In genomic region chr11:128613300-128613995, GRCh38 we compare ENCODE assay signal across 24 cellular contexts.
"Had no signal": no experiment of that assay in that cellular context is flagged by ENCODE, and none has a peak within 500 bp of the region (broad histone marks: within the 10 kb centered on the region; RNA-seq: fewer than 3 reads in every experiment).

No MANE protein-coding gene starts in this region.

- DNase-seq: activated CD4-positive, alpha-beta T cell treated with anti-CD3 and anti-CD28 coated beads for 36 hours; activated CD8-positive, alpha-beta T cell treated with anti-CD3 and anti-CD28 coated beads, Interleukin-2, amount 10 ng/mL, durations not matched to agents 7 days and 5 days; activated gamma-delta T cell treated with Interleukin-2 at 50 U/mL for 16 hours; activated naive CD8-positive, alpha-beta T cell treated with anti-CD3 and anti-CD28 coated beads, Interleukin-2, amount 10 ng/mL, durations not matched to agents 7 days and 5 days; anterior cingulate cortex; brain microvascular endothelial cell; effector CD4-positive, alpha-beta T cell; foreskin keratinocyte; glutamatergic neuron; kidney glomerular epithelial cell; left ventricle myocardium superior; mesendoderm; nephron progenitor cell; right cardiac atrium; stimulated activated CD4-positive, alpha-beta T cell treated with anti-CD3 and anti-CD28 coated beads, Interleukin-4, amount 100 ng/mL, for 24 hours; stimulated activated naive CD8-positive, alpha-beta T cell treated with anti-CD3 and anti-CD28 coated beads, Interleukin-15, Interleukin-2, amounts not matched to agents 100 U/mL and 50 U/mL, for 24 hours; T-helper 1 cell; T1000; upper lobe of left lung had no signal

- H3K27ac Mint-ChIP-seq: activated CD4-positive, alpha-beta T cell treated with anti-CD3 and anti-CD28 coated beads for 36 hours; activated CD8-positive, alpha-beta T cell treated with anti-CD3 and anti-CD28 coated beads, Interleukin-2, amount 10 ng/mL, durations not matched to agents 7 days and 5 days; activated naive CD8-positive, alpha-beta T cell treated with anti-CD3 and anti-CD28 coated beads, Interleukin-2, amount 10 ng/mL, durations not matched to agents 7 days and 5 days; nephron progenitor cell; progenitor cell of endocrine pancreas had no signal

- H3K9me3 ChIP-seq: upper lobe of left lung had no signal

- ATAC-seq: activated CD4-positive, alpha-beta T cell treated with anti-CD3 and anti-CD28 coated beads for 36 hours; activated CD8-positive, alpha-beta T cell treated with anti-CD3 and anti-CD28 coated beads, Interleukin-2, amount 10 ng/mL, durations not matched to agents 7 days and 5 days; foreskin keratinocyte; left ventricle myocardium superior; right cardiac atrium; stimulated activated naive CD8-positive, alpha-beta T cell treated with anti-CD3 and anti-CD28 coated beads, Interleukin-15, Interleukin-2, amounts not matched to agents 100 U/mL and 50 U/mL, for 24 hours had no signal

- H3K4me3 Mint-ChIP-seq: activated CD4-positive, alpha-beta T cell treated with anti-CD3 and anti-CD28 coated beads for 36 hours; activated CD8-positive, alpha-beta T cell treated with anti-CD3 and anti-CD28 coated beads, Interleukin-2, amount 10 ng/mL, durations not matched to agents 7 days and 5 days; activated naive CD8-positive, alpha-beta T cell treated with anti-CD3 and anti-CD28 coated beads, Interleukin-2, amount 10 ng/mL, durations not matched to agents 7 days and 5 days; central memory CD8-positive, alpha-beta T cell; nephron progenitor cell had no signal

- H3K36me3 ChIP-seq: brain microvascular endothelial cell, upper lobe of left lung had no signal

- H3K27me3 ChIP-seq: brain microvascular endothelial cell, upper lobe of left lung had no signal

- H3K4me1 ChIP-seq: foreskin keratinocyte had no signal

- H3K4me3 ChIP-seq: coronary artery, skin epidermis, upper lobe of left lung had no signal

- H3K36me3 Mint-ChIP-seq: activated naive CD8-positive, alpha-beta T cell treated with anti-CD3 and anti-CD28 coated beads, Interleukin-2, amount 10 ng/mL, durations not matched to agents 7 days and 5 days had no signal

- H3K27me3 Mint-ChIP-seq: activated CD4-positive, alpha-beta T cell treated with anti-CD3 and anti-CD28 coated beads for 36 hours; activated naive CD8-positive, alpha-beta T cell treated with anti-CD3 and anti-CD28 coated beads, Interleukin-2, amount 10 ng/mL, durations not matched to agents 7 days and 5 days; central memory CD8-positive, alpha-beta T cell had no signal

- H3K27ac ChIP-seq: brain microvascular endothelial cell, coronary artery, foreskin keratinocyte, skin epidermis, upper lobe of left lung, VCaP had no signal

- H3K9me3 Mint-ChIP-seq: activated naive CD8-positive, alpha-beta T cell treated with anti-CD3 and anti-CD28 coated beads, Interleukin-2, amount 10 ng/mL, durations not matched to agents 7 days and 5 days; central memory CD8-positive, alpha-beta T cell; nephron progenitor cell had no signal
